Comparison of ENCODE assay signal across 18 cellular contexts in genomic region chr5:113027015-113027414, GRCh38.
"Had no signal": no experiment of that assay in that cellular context is flagged by ENCODE, and none has a peak within 500 bp of the region (broad histone marks: within the 10 kb centered on the region; RNA-seq: fewer than 3 reads in every experiment).

No MANE protein-coding gene starts in this region.

- FAIRE-seq: small intestine had no signal

- DNase-seq: activated CD4-positive, alpha-beta T cell treated with anti-CD3 and anti-CD28 coated beads, Interleukin-2, amount 10 ng/mL, durations not matched to agents 7 days and 5 days; activated CD8-positive, alpha-beta T cell treated with anti-CD3 and anti-CD28 coated beads, Interleukin-2, amount 10 ng/mL, durations not matched to agents 7 days and 5 days; activated naive CD4-positive, alpha-beta T cell treated with anti-CD3 and anti-CD28 coated beads for 36 hours; activated T-cell treated with anti-CD3 and anti-CD28 coated beads, Interleukin-2, amount 50 U/mL, for 24 hours; aorta; brain microvascular endothelial cell; cortex of kidney; heart right ventricle; lower lobe of right lung; right lobe of liver; small intestine; stimulated activated CD4-positive, alpha-beta T cell treated with anti-CD3 and anti-CD28 coated beads, Interleukin-15, amount 100 ng/mL, for 24 hours; stimulated activated CD4-positive, alpha-beta T cell treated with anti-CD3 and anti-CD28 coated beads, Interleukin-2, amount 100 ng/mL, for 48 hours; stomach; SW 1271; upper lobe of left lung had no signal

- H3K4me3 Mint-ChIP-seq: activated CD4-positive, alpha-beta T cell treated with anti-CD3 and anti-CD28 coated beads, Interleukin-2, amount 10 ng/mL, durations not matched to agents 7 days and 5 days; activated CD8-positive, alpha-beta T cell treated with anti-CD3 and anti-CD28 coated beads, Interleukin-2, amount 10 ng/mL, durations not matched to agents 7 days and 5 days; activated naive CD4-positive, alpha-beta T cell treated with anti-CD3 and anti-CD28 coated beads for 36 hours; activated T-cell treated with anti-CD3 and anti-CD28 coated beads, Interleukin-2, amount 50 U/mL, for 24 hours had no signal

- H3K27me3 Mint-ChIP-seq: activated CD4-positive, alpha-beta T cell treated with anti-CD3 and anti-CD28 coated beads, Interleukin-2, amount 10 ng/mL, durations not matched to agents 7 days and 5 days; activated T-cell treated with anti-CD3 and anti-CD28 coated beads, Interleukin-2, amount 50 U/mL, for 24 hours had no signal

- H3K27ac Mint-ChIP-seq: activated CD4-positive, alpha-beta T cell treated with anti-CD3 and anti-CD28 coated beads, Interleukin-2, amount 10 ng/mL, durations not matched to agents 7 days and 5 days; activated CD8-positive, alpha-beta T cell treated with anti-CD3 and anti-CD28 coated beads, Interleukin-2, amount 10 ng/mL, durations not matched to agents 7 days and 5 days; activated naive CD4-positive, alpha-beta T cell treated with anti-CD3 and anti-CD28 coated beads for 36 hours; activated T-cell treated with anti-CD3 and anti-CD28 coated beads, Interleukin-2, amount 50 U/mL, for 24 hours had no signal

- H3K9me3 Mint-ChIP-seq: activated CD4-positive, alpha-beta T cell treated with anti-CD3 and anti-CD28 coated beads, Interleukin-2, amount 10 ng/mL, durations not matched to agents 7 days and 5 days; activated naive CD4-positive, alpha-beta T cell treated with anti-CD3 and anti-CD28 coated beads for 36 hours; activated T-cell treated with anti-CD3 and anti-CD28 coated beads, Interleukin-2, amount 50 U/mL, for 24 hours had no signal

- ATAC-seq: activated CD8-positive, alpha-beta T cell treated with anti-CD3 and anti-CD28 coated beads, Interleukin-2, amount 10 ng/mL, durations not matched to agents 7 days and 5 days; esophagus mucosa; gastroesophageal sphincter; lower lobe of right lung had no signal

- H3K9me3 ChIP-seq: gastroesophageal sphincter, heart right ventricle, lower lobe of right lung, right lobe of liver, stomach, upper lobe of left lung had no signal

- H3K27me3 ChIP-seq: brain microvascular endothelial cell, gastroesophageal sphincter, heart right ventricle, right lobe of liver, stomach, upper lobe of left lung had no signal

- H3K4me3 ChIP-seq: gastroesophageal sphincter, heart right ventricle, lower lobe of right lung, right lobe of liver, stomach, upper lobe of left lung had no signal

- H3K4me1 ChIP-seq: gastroesophageal sphincter, right lobe of liver had no signal

- H3K27ac ChIP-seq: brain microvascular endothelial cell, gastroesophageal sphincter, heart right ventricle, lower lobe of right lung, right lobe of liver, stomach, upper lobe of left lung had no signal
